ENCODE assay signal across 17 cellular contexts in genomic region chr2:36567711-36568408, GRCh38. TPM values are rescaled to one million over a fixed set of nuclear protein-coding genes. Genes with fewer than 3 reads are reported as not detected.
A peak's percentile ranks its signal among the peaks of the same experiment; 100 is the strongest.
DNase-seq lines count a peak whose midpoint lies in the region; TF ChIP-seq lines count a peak whose summit lies in the region.
"Had no signal": no experiment of that assay in that cellular context is flagged by ENCODE, and none has a peak within 500 bp of the region (broad histone marks: within the 10 kb centered on the region; RNA-seq: fewer than 3 reads in every experiment).

No MANE protein-coding gene starts in this region.

- H3K4me1 ChIP-seq in adrenal gland (replicated peaks in 1 of 2) (peaks cover 38 to 39% of the 10 kb centered on the region in 2 donors), mesodermal cell (ENCODE audit: control insufficient read depth, insufficient read depth, low read length, poor library complexity, severe bottlenecking) (peaks cover 58% of the 10 kb centered on the region), transverse colon (peaks cover 0 to 30% (median 11%) of the 10 kb centered on the region in 4 donors)
- no peaks in the 10 kb centered on the region for H3K4me1 ChIP-seq in effector memory CD4-positive, alpha-beta T cell (ENCODE audit: control insufficient read depth, insufficient read depth, low read length, poor library complexity, severe bottlenecking)

- TF ChIP-seq POLR2A in adrenal gland (IDR thresholded peaks at IDR 0.05) (no peak), transverse colon (IDR thresholded peaks at IDR 0.05) (no peak)

- TF ChIP-seq EP300 in transverse colon (IDR thresholded peaks at IDR 0.05; ENCODE audit: low read depth) = no peak

- 63 to 67% (median 66%) methylated on average over 6 of the region's 6 CpGs for WGBS in adrenal gland, 4 donors
- 80% methylated on average over 1 of the region's 6 CpGs; no CpG with 5 or more reads in 1 of the 2 experiments for WGBS in mesodermal cell (ENCODE audit: insufficient coverage in 2 of 2), 2 experiments
- WGBS in transverse colon (ENCODE audit: low coverage in 1 of 2), 2 donors = 68 to 76% methylated on average over 4 to 6 of the region's 6 CpGs

- TF ChIP-seq CTCF in adrenal gland (IDR thresholded peaks at IDR 0.05) (no peak), transverse colon (IDR thresholded peaks at IDR 0.05) (no peak)

- in situ Hi-C loops in transverse colon (cut with MboI; ENCODE audit: low pct_ligation_motif_present in 1 of 4, low pct_unique_long_range_greater_than_20kb in 1 of 4, low sequenced_read_pairs in 3 of 4) = no loop called here

- H3K36me3 ChIP-seq in adrenal gland (replicated peaks in 1 of 2) (no peaks in the 10 kb centered on the region), mesodermal cell (ENCODE audit: control insufficient read depth, insufficient read depth, low read length) (peaks cover 48% of the 10 kb centered on the region), transverse colon (no peaks in the 10 kb centered on the region)
- H3K36me3 ChIP-seq in effector memory CD4-positive, alpha-beta T cell (ENCODE audit: control insufficient read depth, insufficient read depth, low read length) = peaks cover 8% of the 10 kb centered on the region

- DNase-seq in NCI-H82 (lab: John Stamatoyannopoulos, UW) (peak; percentile 15), NCI-H82 treated with DMSO at 0.1 percent for 48 hours (lab: John Stamatoyannopoulos, UW; ENCODE audit: unreplicated experiment) (no peak), adrenal gland (peak in 1 of 7 donors; percentile 17), transverse colon (no peak), NCI-H345 (lab: John Stamatoyannopoulos, UW) (no peak), activated T-cell treated with anti-CD3 and anti-CD28 coated beads for 4 hours (no peak)
- DNase-seq in effector memory CD4-positive, alpha-beta T cell = no peak
- DNase-seq: activated CD4-positive, alpha-beta memory T cell treated with anti-CD3 and anti-CD28 coated beads, Interleukin-2, amount 10 ng/mL, durations not matched to agents 7 days and 5 days; activated naive CD8-positive, alpha-beta T cell treated with anti-CD3 and anti-CD28 coated beads, Interleukin-2, amount 10 ng/mL, durations not matched to agents 7 days and 5 days; C1 segment of cervical spinal cord; DMS53; KBM-7; occipital lobe; stimulated activated CD4-positive, alpha-beta T cell treated with anti-CD3 and anti-CD28 coated beads, Interleukin-2, amount 100 ng/mL, for 48 hours had no signal

- H3K27ac ChIP-seq in adrenal gland (peak overlapping the region in 4 of 5 donors; percentile 40 to 61 (median 47)), mesodermal cell (ENCODE audit: low read depth, low read length, severe bottlenecking) (peak overlapping the region; percentile 84), transverse colon (peak overlapping the region; percentile 14 to 63 (median 50))
- no peak overlapping the region for H3K27ac ChIP-seq in effector memory CD4-positive, alpha-beta T cell (ENCODE audit: insufficient read depth, low read length, poor library complexity, severe bottlenecking)
- H3K27ac ChIP-seq: 22Rv1, suprapubic skin had no signal

- H3K9me3 ChIP-seq in adrenal gland (replicated peaks in 1 of 3) = no peaks in the 10 kb centered on the region
- no peaks in the 10 kb centered on the region for H3K9me3 ChIP-seq in mesodermal cell (ENCODE audit: control insufficient read depth, low read length)
- no peaks in the 10 kb centered on the region for H3K9me3 ChIP-seq in transverse colon
- no peaks in the 10 kb centered on the region for H3K9me3 ChIP-seq in effector memory CD4-positive, alpha-beta T cell (ENCODE audit: control insufficient read depth, low read length)
- H3K9me3 ChIP-seq: suprapubic skin had no signal

- H3K27me3 ChIP-seq in adrenal gland = no peaks in the 10 kb centered on the region
- no peaks in the 10 kb centered on the region for H3K27me3 ChIP-seq in transverse colon
- no peaks in the 10 kb centered on the region for H3K27me3 ChIP-seq in effector memory CD4-positive, alpha-beta T cell (replicated peaks; ENCODE audit: control insufficient read depth, insufficient read depth, low read length, poor library complexity, severe bottlenecking)
- H3K27me3 ChIP-seq: suprapubic skin had no signal

- H3K4me3 ChIP-seq in adrenal gland (peak overlapping the region in 1 of 4 donors; percentile 25), mesodermal cell (ENCODE audit: extremely low read depth, insufficient read depth, low read length, poor library complexity, severe bottlenecking) (no peak overlapping the region), transverse colon (no peak overlapping the region)
- no peak overlapping the region for H3K4me3 ChIP-seq in effector memory CD4-positive, alpha-beta T cell (ENCODE audit: insufficient read depth, low read depth, low read length, poor library complexity, severe bottlenecking)
- H3K4me3 ChIP-seq: suprapubic skin had no signal

- intact Hi-C loops in adrenal gland (cut with DNase I) = no loop called here
- intact Hi-C loops in transverse colon (cut with DNase I; ENCODE audit: low total_unique reads) = no loop called here

RNA-seq across cellular contexts. Expression of gene FEZ2, which starts 30.1 kb away (rescaled TPM):
- total RNA-seq in adrenal gland (10 to 100 TPM; 46.5 to 81.8 (median 63.5) TPM), transverse colon (10 to 100 TPM; 40.0 to 73.4 (median 47.5) TPM)
- 10 to 100 TPM; 13.9 to 92.8 (median 29.8) TPM for polyA plus RNA-seq in adrenal gland
- polyA plus RNA-seq in mesodermal cell (2013, experiment 1 of 2) = 62.1 TPM
- 73.6 TPM for polyA plus RNA-seq in mesodermal cell (2013, experiment 2 of 2)
